Comparison of ENCODE assay signal across 16 cellular contexts in genomic region chr2:241288489-241288888, GRCh38. TPM values are rescaled to one million over a fixed set of nuclear protein-coding genes. Genes with fewer than 3 reads are reported as not detected.
A peak's percentile ranks its signal among the peaks of the same experiment; 100 is the strongest.
DNase-seq lines count a peak whose midpoint lies in the region; ATAC-seq and TF ChIP-seq lines count a peak whose summit lies in the region.
"Had no signal": no experiment of that assay in that cellular context is flagged by ENCODE, and none has a peak within 500 bp of the region (broad histone marks: within the 10 kb centered on the region; RNA-seq: fewer than 3 reads in every experiment).

No MANE protein-coding gene starts in this region.

- H3K27me3 ChIP-seq in endodermal cell (ENCODE audit: control insufficient read depth, insufficient read depth, low read length, poor library complexity, severe bottlenecking) (no peaks in the 10 kb centered on the region), smooth muscle cell (ENCODE audit: low read depth) (no peaks in the 10 kb centered on the region), dorsolateral prefrontal cortex (no peaks in the 10 kb centered on the region)

- POLR2A ChIA-PET in RWPE1 (lab: Yijun Ruan, JAX; ENCODE audit: low non-redundant PET) = interaction anchor here (1.3 kb wide), 1 partner anchor 26 kb away, joined by 6 read pairs; no protein-coding TSS in a partner anchor

- no peak overlapping the region for H3K4me3 ChIP-seq in endodermal cell (ENCODE audit: low read length)
- no peak overlapping the region for H3K4me3 ChIP-seq in smooth muscle cell
- no peak overlapping the region for H3K4me3 ChIP-seq in dorsolateral prefrontal cortex
- H3K4me3 ChIP-seq: GM12878, HAP-1, PC-9 had no signal

- CTCF ChIA-PET in RWPE1 (lab: Yijun Ruan, JAX) = interaction anchor here (0.6 to 1.3 kb wide), 3 partner anchors 11 to 75 kb away, joined by 3 to 4 read pairs (median 3); no protein-coding TSS in a partner anchor

- H3K9ac ChIP-seq in endodermal cell (ENCODE audit: extremely low read depth, low read length, poor library complexity, severe bottlenecking) = no peak overlapping the region
- H3K9ac ChIP-seq in smooth muscle cell (ENCODE audit: low read depth) = no peak overlapping the region

- no peaks in the 10 kb centered on the region for H3K9me3 Mint-ChIP-seq in activated T-cell treated with anti-CD3 and anti-CD28 coated beads, Interleukin-2, amount 50 U/mL, for 24 hours
- H3K9me3 Mint-ChIP-seq in endodermal cell = no peaks in the 10 kb centered on the region

- no peak overlapping the region for H3K4me2 ChIP-seq in smooth muscle cell
- H3K4me2 ChIP-seq: PC-9 had no signal

- H3K9me3 ChIP-seq in endodermal cell (ENCODE audit: control insufficient read depth, low read length) (no peaks in the 10 kb centered on the region), smooth muscle cell (replicated peaks; ENCODE audit: low read depth) (no peaks in the 10 kb centered on the region)
- H3K9me3 ChIP-seq: HAP-1 had no signal

- H3K4me1 Mint-ChIP-seq in activated T-cell treated with anti-CD3 and anti-CD28 coated beads, Interleukin-2, amount 50 U/mL, for 24 hours (ENCODE audit: low read depth) = peaks cover 67% of the 10 kb centered on the region
- peaks cover 3% of the 10 kb centered on the region for H3K4me1 Mint-ChIP-seq in endodermal cell

- 90 to 96% methylated on average over 1 to 3 of the region's 3 CpGs for WGBS in endodermal cell (ENCODE audit: insufficient coverage in 1 of 2, insufficient read length in 1 of 2), 2 experiments
- WGBS in smooth muscle cell (ENCODE audit: low lambda C conversion rate) = 92% methylated on average over 3 of the region's 3 CpGs

- no peak for ATAC-seq in GM18511 (IDR thresholded peaks at IDR 0.05; ENCODE audit: unreplicated experiment)
- ATAC-seq: GM12878, Right ventricle myocardium inferior had no signal

- intact Hi-C loops in dorsolateral prefrontal cortex (cut with DNase I) = no loop called here

- TF ChIP-seq CTCF in RWPE1 (conservative IDR thresholded peaks at IDR 0.05; ENCODE audit: low read depth) = no peak
- no peak for TF ChIP-seq CTCF in endodermal cell (conservative IDR thresholded peaks at IDR 0.05)
- no peak for TF ChIP-seq CTCF in smooth muscle cell (IDR thresholded peaks at IDR 0.05; ENCODE audit: borderline replicate concordance, insufficient read depth, poor library complexity, severe bottlenecking)
- TF ChIP-seq CTCF in dorsolateral prefrontal cortex (IDR thresholded peaks at IDR 0.05 in 54 of 56, conservative IDR thresholded peaks at IDR 0.05 in 2 of 56; ENCODE audit: low read depth in 1 of 56, partially characterized antibody in 56 of 56) = no peak

- H3K4me3 Mint-ChIP-seq in activated T-cell treated with anti-CD3 and anti-CD28 coated beads, Interleukin-2, amount 50 U/mL, for 24 hours = no peak overlapping the region
- no peak overlapping the region for H3K4me3 Mint-ChIP-seq in endodermal cell

- H3K27ac ChIP-seq in RWPE1 (peak overlapping the region; percentile 61), endodermal cell (ENCODE audit: low read depth, low read length) (no peak overlapping the region), smooth muscle cell (ENCODE audit: low read depth) (peak overlapping the region; percentile 52), dorsolateral prefrontal cortex (peak overlapping the region in 2 of 59 donors; percentile 6 to 18)
- H3K27ac ChIP-seq: C4-2B, PC-9 had no signal

- H3K4me1 ChIP-seq in endodermal cell (ENCODE audit: control insufficient read depth, insufficient read depth, low read length) = no peaks in the 10 kb centered on the region
- H3K4me1 ChIP-seq in smooth muscle cell (ENCODE audit: low read depth) = no peaks in the 10 kb centered on the region

- peak overlapping the region; percentile 5 for H3K27ac Mint-ChIP-seq in activated T-cell treated with anti-CD3 and anti-CD28 coated beads, Interleukin-2, amount 50 U/mL, for 24 hours
- peak overlapping the region; percentile 35 for H3K27ac Mint-ChIP-seq in endodermal cell

- peaks cover 100% of the 10 kb centered on the region for H4K20me1 ChIP-seq in smooth muscle cell (ENCODE audit: low read depth)

- DNase-seq in activated T-cell treated with anti-CD3 and anti-CD28 coated beads, Interleukin-2, amount 50 U/mL, for 24 hours = no peak
- no peak for DNase-seq in activated T-cell treated with anti-CD3 and anti-CD28 coated beads, Interleukin-2, amount 50 U/mL, for 48 hours
- DNase-seq in RWPE1 (ENCODE audit: low spot score) (no peak), endodermal cell (no peak), smooth muscle cell (lab: John Stamatoyannopoulos, UW; ENCODE audit: unreplicated experiment) (no peak), dorsolateral prefrontal cortex (no peak), DMS53 treated with DMSO at 0.1 percent for 48 hours (lab: John Stamatoyannopoulos, UW; ENCODE audit: unreplicated experiment) (no peak)
- DNase-seq: DMS53, Karpas-422, NCI-H1436, PC-9 had no signal

- peaks cover 97% of the 10 kb centered on the region for H3K79me2 ChIP-seq in smooth muscle cell (ENCODE audit: low read depth)

- H3K36me3 Mint-ChIP-seq in activated T-cell treated with anti-CD3 and anti-CD28 coated beads, Interleukin-2, amount 50 U/mL, for 24 hours (ENCODE audit: low read depth) = peaks cover 59% of the 10 kb centered on the region
- peaks cover 19% of the 10 kb centered on the region for H3K36me3 Mint-ChIP-seq in endodermal cell (ENCODE audit: low read depth)

- no peak overlapping the region for H2AFZ ChIP-seq in smooth muscle cell (ENCODE audit: low read depth)
- H2AFZ ChIP-seq: PC-9 had no signal

- peaks cover 18% of the 10 kb centered on the region for H3F3A ChIP-seq in smooth muscle cell (ENCODE audit: low read depth)

- H3K36me3 ChIP-seq in endodermal cell (ENCODE audit: control insufficient read depth, insufficient read depth, low read length) (peaks cover 7% of the 10 kb centered on the region), smooth muscle cell (ENCODE audit: low read depth) (no peaks in the 10 kb centered on the region)

- H3K27me3 Mint-ChIP-seq in activated T-cell treated with anti-CD3 and anti-CD28 coated beads, Interleukin-2, amount 50 U/mL, for 24 hours = no peaks in the 10 kb centered on the region
- no peaks in the 10 kb centered on the region for H3K27me3 Mint-ChIP-seq in endodermal cell (ENCODE audit: insufficient read depth)

RNA-seq across cellular contexts. Expression of gene HDLBP, which starts 27.0 kb away (rescaled TPM):
- 100 to 1,000 TPM; 344 to 374 TPM for total RNA-seq in endodermal cell
- polyA plus RNA-seq in endodermal cell (2013, experiment 1 of 2) = 216 TPM
- 217 TPM for polyA plus RNA-seq in endodermal cell (2013, experiment 2 of 2)
- 504 and 559 TPM in 2 replicates for total RNA-seq in smooth muscle cell
- polyA plus RNA-seq in smooth muscle cell = 545 and 601 TPM in 2 replicates
- total RNA-seq in dorsolateral prefrontal cortex = 100 to 1,000 TPM; 216 to 367 (median 256) TPM

RNA-seq across cellular contexts. Expression of gene SEPTIN2, which starts 27.2 kb away (rescaled TPM):
- total RNA-seq in endodermal cell (100 to 1,000 TPM; 365 to 380 TPM), smooth muscle cell (443 and 523 TPM in 2 replicates), dorsolateral prefrontal cortex (100 to 1,000 TPM; 149 to 396 (median 221) TPM)
- 409 TPM for polyA plus RNA-seq in endodermal cell (2013, experiment 1 of 2)
- 399 TPM for polyA plus RNA-seq in endodermal cell (2013, experiment 2 of 2)
- polyA plus RNA-seq in smooth muscle cell = 314 and 344 TPM in 2 replicates
